ENCODE assay signal across 1 cellular context in the genomic region with DNA sequence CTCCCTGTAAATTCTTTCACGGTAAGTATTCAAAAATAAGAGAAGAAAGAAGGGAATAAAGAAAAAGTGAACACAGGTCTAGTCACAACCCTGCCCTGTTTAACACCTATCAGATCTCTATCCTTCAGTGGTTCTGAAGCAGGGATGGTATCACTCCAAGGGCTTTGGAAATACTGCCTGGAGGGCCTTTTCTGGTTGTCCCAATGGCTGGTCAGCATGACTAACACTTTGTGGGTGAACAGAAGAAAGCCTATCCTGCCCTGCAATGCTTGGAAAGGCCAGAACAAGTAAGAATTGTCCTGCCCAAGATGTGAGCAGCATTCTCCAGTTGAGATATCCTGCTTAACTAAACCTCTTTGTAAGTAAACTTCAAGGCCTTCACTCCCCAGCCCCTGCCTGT.
TF ChIP-seq lines count a peak whose summit lies in the region.

No MANE protein-coding gene starts in this region.

TF ChIP-seq in GM23338, 12 proteins besides CTCF, POLR2A, EP300 and RAD21 (continued from another document):
- TF ChIP-seq, protein P1, sequence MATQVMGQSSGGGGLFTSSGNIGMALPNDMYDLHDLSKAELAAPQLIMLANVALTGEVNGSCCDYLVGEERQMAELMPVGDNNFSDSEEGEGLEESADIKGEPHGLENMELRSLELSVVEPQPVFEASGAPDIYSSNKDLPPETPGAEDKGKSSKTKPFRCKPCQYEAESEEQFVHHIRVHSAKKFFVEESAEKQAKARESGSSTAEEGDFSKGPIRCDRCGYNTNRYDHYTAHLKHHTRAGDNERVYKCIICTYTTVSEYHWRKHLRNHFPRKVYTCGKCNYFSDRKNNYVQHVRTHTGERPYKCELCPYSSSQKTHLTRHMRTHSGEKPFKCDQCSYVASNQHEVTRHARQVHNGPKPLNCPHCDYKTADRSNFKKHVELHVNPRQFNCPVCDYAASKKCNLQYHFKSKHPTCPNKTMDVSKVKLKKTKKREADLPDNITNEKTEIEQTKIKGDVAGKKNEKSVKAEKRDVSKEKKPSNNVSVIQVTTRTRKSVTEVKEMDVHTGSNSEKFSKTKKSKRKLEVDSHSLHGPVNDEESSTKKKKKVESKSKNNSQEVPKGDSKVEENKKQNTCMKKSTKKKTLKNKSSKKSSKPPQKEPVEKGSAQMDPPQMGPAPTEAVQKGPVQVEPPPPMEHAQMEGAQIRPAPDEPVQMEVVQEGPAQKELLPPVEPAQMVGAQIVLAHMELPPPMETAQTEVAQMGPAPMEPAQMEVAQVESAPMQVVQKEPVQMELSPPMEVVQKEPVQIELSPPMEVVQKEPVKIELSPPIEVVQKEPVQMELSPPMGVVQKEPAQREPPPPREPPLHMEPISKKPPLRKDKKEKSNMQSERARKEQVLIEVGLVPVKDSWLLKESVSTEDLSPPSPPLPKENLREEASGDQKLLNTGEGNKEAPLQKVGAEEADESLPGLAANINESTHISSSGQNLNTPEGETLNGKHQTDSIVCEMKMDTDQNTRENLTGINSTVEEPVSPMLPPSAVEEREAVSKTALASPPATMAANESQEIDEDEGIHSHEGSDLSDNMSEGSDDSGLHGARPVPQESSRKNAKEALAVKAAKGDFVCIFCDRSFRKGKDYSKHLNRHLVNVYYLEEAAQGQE (IDR thresholded peaks at IDR 0.05; ENCODE audit: unreplicated experiment), result no peak
- TF ChIP-seq CREB1 (CRISPR knock-in tag; IDR thresholded peaks at IDR 0.05; ENCODE audit: low read depth) (no peak), ZNF462 (CRISPR knock-in tag; IDR thresholded peaks at IDR 0.05) (no peak)
TF ChIP-seq in GM23338: peak in this region for 0.
